In the genomic region with DNA sequence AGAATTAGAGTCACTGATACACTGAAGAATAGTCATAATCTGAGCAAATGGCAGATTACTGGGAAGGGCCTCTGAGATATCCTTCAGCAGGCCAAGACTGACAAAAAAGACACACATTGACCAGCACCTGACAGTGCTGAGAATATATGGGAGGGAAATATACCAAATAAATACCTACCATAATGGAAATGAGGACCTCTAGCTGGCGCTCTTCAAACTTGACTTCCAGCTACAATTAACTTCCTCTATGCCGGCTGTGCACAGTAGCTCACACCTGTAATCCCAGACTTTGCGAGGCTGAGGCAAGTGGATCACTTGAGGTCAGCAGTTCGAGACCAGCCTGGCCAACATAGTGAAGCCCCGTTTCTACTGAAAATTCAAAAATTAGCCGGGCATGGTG, we compare ENCODE assay signal across 3 cellular contexts.
TF ChIP-seq lines count a peak whose summit lies in the region.

No MANE protein-coding gene starts in this region.

TF ChIP-seq in HCT116, 20 proteins besides CTCF, POLR2A, EP300 and RAD21 (continued from another document and continues in another):
- no peak for TF ChIP-seq EGR1 (IDR thresholded peaks at IDR 0.05; ENCODE audit: low read depth)
- TF ChIP-seq POLR2AphosphoS5 (IDR thresholded peaks at IDR 0.05; ENCODE audit: low read depth, low read length), result no peak
- no peak for TF ChIP-seq SRF (IDR thresholded peaks at IDR 0.05; ENCODE audit: low read depth)
- no peak for TF ChIP-seq JUND (IDR thresholded peaks at IDR 0.05)
- TF ChIP-seq, protein P1, sequence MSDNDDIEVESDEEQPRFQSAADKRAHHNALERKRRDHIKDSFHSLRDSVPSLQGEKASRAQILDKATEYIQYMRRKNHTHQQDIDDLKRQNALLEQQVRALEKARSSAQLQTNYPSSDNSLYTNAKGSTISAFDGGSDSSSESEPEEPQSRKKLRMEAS (IDR thresholded peaks at IDR 0.05), result no peak
- no peak for TF ChIP-seq ELF1 (IDR thresholded peaks at IDR 0.05; ENCODE audit: borderline replicate concordance, low read depth)
- TF ChIP-seq, protein P2, sequence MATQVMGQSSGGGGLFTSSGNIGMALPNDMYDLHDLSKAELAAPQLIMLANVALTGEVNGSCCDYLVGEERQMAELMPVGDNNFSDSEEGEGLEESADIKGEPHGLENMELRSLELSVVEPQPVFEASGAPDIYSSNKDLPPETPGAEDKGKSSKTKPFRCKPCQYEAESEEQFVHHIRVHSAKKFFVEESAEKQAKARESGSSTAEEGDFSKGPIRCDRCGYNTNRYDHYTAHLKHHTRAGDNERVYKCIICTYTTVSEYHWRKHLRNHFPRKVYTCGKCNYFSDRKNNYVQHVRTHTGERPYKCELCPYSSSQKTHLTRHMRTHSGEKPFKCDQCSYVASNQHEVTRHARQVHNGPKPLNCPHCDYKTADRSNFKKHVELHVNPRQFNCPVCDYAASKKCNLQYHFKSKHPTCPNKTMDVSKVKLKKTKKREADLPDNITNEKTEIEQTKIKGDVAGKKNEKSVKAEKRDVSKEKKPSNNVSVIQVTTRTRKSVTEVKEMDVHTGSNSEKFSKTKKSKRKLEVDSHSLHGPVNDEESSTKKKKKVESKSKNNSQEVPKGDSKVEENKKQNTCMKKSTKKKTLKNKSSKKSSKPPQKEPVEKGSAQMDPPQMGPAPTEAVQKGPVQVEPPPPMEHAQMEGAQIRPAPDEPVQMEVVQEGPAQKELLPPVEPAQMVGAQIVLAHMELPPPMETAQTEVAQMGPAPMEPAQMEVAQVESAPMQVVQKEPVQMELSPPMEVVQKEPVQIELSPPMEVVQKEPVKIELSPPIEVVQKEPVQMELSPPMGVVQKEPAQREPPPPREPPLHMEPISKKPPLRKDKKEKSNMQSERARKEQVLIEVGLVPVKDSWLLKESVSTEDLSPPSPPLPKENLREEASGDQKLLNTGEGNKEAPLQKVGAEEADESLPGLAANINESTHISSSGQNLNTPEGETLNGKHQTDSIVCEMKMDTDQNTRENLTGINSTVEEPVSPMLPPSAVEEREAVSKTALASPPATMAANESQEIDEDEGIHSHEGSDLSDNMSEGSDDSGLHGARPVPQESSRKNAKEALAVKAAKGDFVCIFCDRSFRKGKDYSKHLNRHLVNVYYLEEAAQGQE (IDR thresholded peaks at IDR 0.05; ENCODE audit: low read depth), result no peak
- TF ChIP-seq EZH2 (IDR thresholded peaks at IDR 0.05), result no peak
- TF ChIP-seq, protein P3, sequence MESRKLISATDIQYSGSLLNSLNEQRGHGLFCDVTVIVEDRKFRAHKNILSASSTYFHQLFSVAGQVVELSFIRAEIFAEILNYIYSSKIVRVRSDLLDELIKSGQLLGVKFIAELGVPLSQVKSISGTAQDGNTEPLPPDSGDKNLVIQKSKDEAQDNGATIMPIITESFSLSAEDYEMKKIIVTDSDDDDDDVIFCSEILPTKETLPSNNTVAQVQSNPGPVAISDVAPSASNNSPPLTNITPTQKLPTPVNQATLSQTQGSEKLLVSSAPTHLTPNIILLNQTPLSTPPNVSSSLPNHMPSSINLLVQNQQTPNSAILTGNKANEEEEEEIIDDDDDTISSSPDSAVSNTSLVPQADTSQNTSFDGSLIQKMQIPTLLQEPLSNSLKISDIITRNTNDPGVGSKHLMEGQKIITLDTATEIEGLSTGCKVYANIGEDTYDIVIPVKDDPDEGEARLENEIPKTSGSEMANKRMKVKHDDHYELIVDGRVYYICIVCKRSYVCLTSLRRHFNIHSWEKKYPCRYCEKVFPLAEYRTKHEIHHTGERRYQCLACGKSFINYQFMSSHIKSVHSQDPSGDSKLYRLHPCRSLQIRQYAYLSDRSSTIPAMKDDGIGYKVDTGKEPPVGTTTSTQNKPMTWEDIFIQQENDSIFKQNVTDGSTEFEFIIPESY (IDR thresholded peaks at IDR 0.05; ENCODE audit: extremely low read depth, insufficient replicate concordance, low read length), result no peak
- TF ChIP-seq, protein P4, sequence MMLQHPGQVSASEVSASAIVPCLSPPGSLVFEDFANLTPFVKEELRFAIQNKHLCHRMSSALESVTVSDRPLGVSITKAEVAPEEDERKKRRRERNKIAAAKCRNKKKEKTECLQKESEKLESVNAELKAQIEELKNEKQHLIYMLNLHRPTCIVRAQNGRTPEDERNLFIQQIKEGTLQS (IDR thresholded peaks at IDR 0.05), result no peak
- no peak for TF ChIP-seq YY1 (IDR thresholded peaks at IDR 0.05; ENCODE audit: extremely low read depth, insufficient replicate concordance, low read depth, low read length)
- no peak for TF ChIP-seq TCF7L2 (IDR thresholded peaks at IDR 0.05; ENCODE audit: borderline replicate concordance, extremely low read depth, insufficient read depth, insufficient read length)
- no peak for TF ChIP-seq CBX3 (IDR thresholded peaks at IDR 0.05; ENCODE audit: low read depth)
- TF ChIP-seq CEBPB (IDR thresholded peaks at IDR 0.05; ENCODE audit: low read depth), result no peak
- TF ChIP-seq ZNF274 (IDR thresholded peaks at IDR 0.05; ENCODE audit: low read depth, low read length), result no peak

TF ChIP-seq in WTC11, 78 proteins besides CTCF, POLR2A, EP300 and RAD21 (continued from another document and continues in another):
- TF ChIP-seq, protein P5, sequence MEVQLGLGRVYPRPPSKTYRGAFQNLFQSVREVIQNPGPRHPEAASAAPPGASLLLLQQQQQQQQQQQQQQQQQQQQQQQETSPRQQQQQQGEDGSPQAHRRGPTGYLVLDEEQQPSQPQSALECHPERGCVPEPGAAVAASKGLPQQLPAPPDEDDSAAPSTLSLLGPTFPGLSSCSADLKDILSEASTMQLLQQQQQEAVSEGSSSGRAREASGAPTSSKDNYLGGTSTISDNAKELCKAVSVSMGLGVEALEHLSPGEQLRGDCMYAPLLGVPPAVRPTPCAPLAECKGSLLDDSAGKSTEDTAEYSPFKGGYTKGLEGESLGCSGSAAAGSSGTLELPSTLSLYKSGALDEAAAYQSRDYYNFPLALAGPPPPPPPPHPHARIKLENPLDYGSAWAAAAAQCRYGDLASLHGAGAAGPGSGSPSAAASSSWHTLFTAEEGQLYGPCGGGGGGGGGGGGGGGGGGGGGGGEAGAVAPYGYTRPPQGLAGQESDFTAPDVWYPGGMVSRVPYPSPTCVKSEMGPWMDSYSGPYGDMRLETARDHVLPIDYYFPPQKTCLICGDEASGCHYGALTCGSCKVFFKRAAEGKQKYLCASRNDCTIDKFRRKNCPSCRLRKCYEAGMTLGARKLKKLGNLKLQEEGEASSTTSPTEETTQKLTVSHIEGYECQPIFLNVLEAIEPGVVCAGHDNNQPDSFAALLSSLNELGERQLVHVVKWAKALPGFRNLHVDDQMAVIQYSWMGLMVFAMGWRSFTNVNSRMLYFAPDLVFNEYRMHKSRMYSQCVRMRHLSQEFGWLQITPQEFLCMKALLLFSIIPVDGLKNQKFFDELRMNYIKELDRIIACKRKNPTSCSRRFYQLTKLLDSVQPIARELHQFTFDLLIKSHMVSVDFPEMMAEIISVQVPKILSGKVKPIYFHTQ (CRISPR knock-in tag; IDR thresholded peaks at IDR 0.05), result no peak
- TF ChIP-seq CREB1 (CRISPR knock-in tag; IDR thresholded peaks at IDR 0.05), result no peak
- no peak for TF ChIP-seq PRRX2 (CRISPR knock-in tag; IDR thresholded peaks at IDR 0.05)
- TF ChIP-seq KAT7 (CRISPR knock-in tag; IDR thresholded peaks at IDR 0.05; ENCODE audit: borderline replicate concordance), result no peak
- TF ChIP-seq, protein P6, sequence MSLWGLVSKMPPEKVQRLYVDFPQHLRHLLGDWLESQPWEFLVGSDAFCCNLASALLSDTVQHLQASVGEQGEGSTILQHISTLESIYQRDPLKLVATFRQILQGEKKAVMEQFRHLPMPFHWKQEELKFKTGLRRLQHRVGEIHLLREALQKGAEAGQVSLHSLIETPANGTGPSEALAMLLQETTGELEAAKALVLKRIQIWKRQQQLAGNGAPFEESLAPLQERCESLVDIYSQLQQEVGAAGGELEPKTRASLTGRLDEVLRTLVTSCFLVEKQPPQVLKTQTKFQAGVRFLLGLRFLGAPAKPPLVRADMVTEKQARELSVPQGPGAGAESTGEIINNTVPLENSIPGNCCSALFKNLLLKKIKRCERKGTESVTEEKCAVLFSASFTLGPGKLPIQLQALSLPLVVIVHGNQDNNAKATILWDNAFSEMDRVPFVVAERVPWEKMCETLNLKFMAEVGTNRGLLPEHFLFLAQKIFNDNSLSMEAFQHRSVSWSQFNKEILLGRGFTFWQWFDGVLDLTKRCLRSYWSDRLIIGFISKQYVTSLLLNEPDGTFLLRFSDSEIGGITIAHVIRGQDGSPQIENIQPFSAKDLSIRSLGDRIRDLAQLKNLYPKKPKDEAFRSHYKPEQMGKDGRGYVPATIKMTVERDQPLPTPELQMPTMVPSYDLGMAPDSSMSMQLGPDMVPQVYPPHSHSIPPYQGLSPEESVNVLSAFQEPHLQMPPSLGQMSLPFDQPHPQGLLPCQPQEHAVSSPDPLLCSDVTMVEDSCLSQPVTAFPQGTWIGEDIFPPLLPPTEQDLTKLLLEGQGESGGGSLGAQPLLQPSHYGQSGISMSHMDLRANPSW (CRISPR knock-in tag; conservative IDR thresholded peaks at IDR 0.05; ENCODE audit: low read depth), result no peak
- no peak for TF ChIP-seq NFYB (CRISPR knock-in tag; conservative IDR thresholded peaks at IDR 0.05; ENCODE audit: low read depth)
- TF ChIP-seq ZNF416 (CRISPR knock-in tag; IDR thresholded peaks at IDR 0.05), result no peak
- no peak for TF ChIP-seq NFE2L1 (CRISPR knock-in tag; IDR thresholded peaks at IDR 0.05)
- no peak for TF ChIP-seq OVOL2 (CRISPR knock-in tag; IDR thresholded peaks at IDR 0.05; ENCODE audit: borderline replicate concordance)
- TF ChIP-seq, protein P7, sequence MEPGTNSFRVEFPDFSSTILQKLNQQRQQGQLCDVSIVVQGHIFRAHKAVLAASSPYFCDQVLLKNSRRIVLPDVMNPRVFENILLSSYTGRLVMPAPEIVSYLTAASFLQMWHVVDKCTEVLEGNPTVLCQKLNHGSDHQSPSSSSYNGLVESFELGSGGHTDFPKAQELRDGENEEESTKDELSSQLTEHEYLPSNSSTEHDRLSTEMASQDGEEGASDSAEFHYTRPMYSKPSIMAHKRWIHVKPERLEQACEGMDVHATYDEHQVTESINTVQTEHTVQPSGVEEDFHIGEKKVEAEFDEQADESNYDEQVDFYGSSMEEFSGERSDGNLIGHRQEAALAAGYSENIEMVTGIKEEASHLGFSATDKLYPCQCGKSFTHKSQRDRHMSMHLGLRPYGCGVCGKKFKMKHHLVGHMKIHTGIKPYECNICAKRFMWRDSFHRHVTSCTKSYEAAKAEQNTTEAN (CRISPR knock-in tag; IDR thresholded peaks at IDR 0.05), result no peak
- no peak for TF ChIP-seq CBFB (CRISPR knock-in tag; IDR thresholded peaks at IDR 0.05; ENCODE audit: low read depth)
- no peak for TF ChIP-seq JAZF1 (CRISPR knock-in tag; IDR thresholded peaks at IDR 0.05)

TF ChIP-seq in GM12891, 5 proteins besides CTCF, POLR2A, EP300 and RAD21:
- TF ChIP-seq SPI1 (IDR thresholded peaks at IDR 0.05; ENCODE audit: low read depth, low read length) (no peak), POU2F2 (IDR thresholded peaks at IDR 0.05; ENCODE audit: low read depth, low read length) (no peak), POLR2AphosphoS5 (IDR thresholded peaks at IDR 0.05; ENCODE audit: low read depth, low read length) (no peak), PAX5 (IDR thresholded peaks at IDR 0.05; ENCODE audit: insufficient read depth, low read length, severe bottlenecking) (no peak), TAF1 (IDR thresholded peaks at IDR 0.05; ENCODE audit: low read depth, low read length) (no peak)
